ENCODE assay signal across 9 cellular contexts in genomic region chr17:35052240-35052608, GRCh38. TPM values are rescaled to one million over a fixed set of nuclear protein-coding genes. Genes with fewer than 3 reads are reported as not detected.
DNase-seq lines count a peak whose midpoint lies in the region; ATAC-seq and TF ChIP-seq lines count a peak whose summit lies in the region.
"Had no signal": no experiment of that assay in that cellular context is flagged by ENCODE, and none has a peak within 500 bp of the region (broad histone marks: within the 10 kb centered on the region; RNA-seq: fewer than 3 reads in every experiment).

No MANE protein-coding gene starts in this region.

- TF ChIP-seq CTCF in CD8-positive, alpha-beta T cell (IDR thresholded peaks at IDR 0.05) = no peak
- TF ChIP-seq CTCF in IMR-90 (conservative IDR thresholded peaks at IDR 0.05; ENCODE audit: low read depth, low read length) (no peak), dorsolateral prefrontal cortex (IDR thresholded peaks at IDR 0.05 in 54 of 56, conservative IDR thresholded peaks at IDR 0.05 in 2 of 56; ENCODE audit: low read depth in 1 of 56, partially characterized antibody in 56 of 56) (no peak)

- H2BK120ac ChIP-seq in IMR-90 (ENCODE audit: low read depth, low read length) = no peak overlapping the region

- H2AK9ac ChIP-seq in IMR-90 (replicated peaks; ENCODE audit: low read depth, low read length, poor library complexity) = no peak overlapping the region

- no peak for TF ChIP-seq POLR2A in IMR-90 (IDR thresholded peaks at IDR 0.05; ENCODE audit: low read depth, low read length)
- no peak for TF ChIP-seq POLR2A in erythroblast (IDR thresholded peaks at IDR 0.05; ENCODE audit: low read length)

- H3K27me3 Mint-ChIP-seq in CD8-positive, alpha-beta T cell (ENCODE audit: low read depth) = no peaks in the 10 kb centered on the region

- H4K5ac ChIP-seq in IMR-90 (ENCODE audit: low read depth, low read length) = no peak overlapping the region

- H2BK15ac ChIP-seq in IMR-90 (ENCODE audit: low read depth, low read length) = no peak overlapping the region

- in situ Hi-C loops in IMR-90 (cut with MboI; ENCODE audit: low sequenced_read_pairs) = no loop called here

- H3K9me1 ChIP-seq in IMR-90 (ENCODE audit: insufficient read depth, low read length) = peaks cover 3% of the 10 kb centered on the region; the same call in 1 of the 2 replicates

- peaks cover 13% of the 10 kb centered on the region for H3K36me3 Mint-ChIP-seq in CD8-positive, alpha-beta T cell

- dilution Hi-C loops in IMR-90 (cut with HindIII; ENCODE audit: low sequenced_read_pairs, unreplicated experiment) = no loop called here

- no peak overlapping the region for H3K4me3 ChIP-seq in CD8-positive, alpha-beta T cell (ENCODE audit: low read depth, low read length)
- H3K4me3 ChIP-seq in IMR-90 (ENCODE audit: insufficient read depth, low read depth, low read length) (no peak overlapping the region), dorsolateral prefrontal cortex (peak overlapping the region in 4 of 59 donors; percentile 3 to 15 (median 9)), skeletal muscle satellite cell (ENCODE audit: low read length) (no peak overlapping the region)
- H3K4me3 ChIP-seq: GM23338 had no signal

- H4K20me1 ChIP-seq in IMR-90 (ENCODE audit: insufficient read depth, low read length) = peaks cover 19% of the 10 kb centered on the region; the same call in 1 of the 2 replicates

- no peaks in the 10 kb centered on the region for H3K9me3 ChIP-seq in CD8-positive, alpha-beta T cell (ENCODE audit: low read length)
- H3K9me3 ChIP-seq in IMR-90 (ENCODE audit: control insufficient read depth, insufficient read depth, low read length) (no peaks in the 10 kb centered on the region), skeletal muscle satellite cell (replicated peaks; ENCODE audit: low read length) (no peaks in the 10 kb centered on the region)

- DNase-seq in CD8-positive, alpha-beta T cell = no peak
- DNase-seq in IMR-90 = peak; percentile 77
- no peak for DNase-seq in dorsolateral prefrontal cortex
- no peak for DNase-seq in erythroblast (lab: John Stamatoyannopoulos, UW)
- DNase-seq in NCI-H524 (lab: John Stamatoyannopoulos, UW) = no peak

- no peak overlapping the region for H4K91ac ChIP-seq in IMR-90 (ENCODE audit: insufficient read depth, low read depth, low read length)

- peak overlapping the region; percentile 94 for H3K27ac Mint-ChIP-seq in CD8-positive, alpha-beta T cell
- H3K27ac Mint-ChIP-seq: GM23338 had no signal

- H4K8ac ChIP-seq in IMR-90 (ENCODE audit: low read depth in 2 of 2, low read length in 2 of 2) = no peak overlapping the region; a peak in 1 of 4 replicates

- CTCF ChIA-PET in CD8-positive, alpha-beta T cell (lab: Charles Lee) = interaction anchor here (1.8 to 4.9 kb wide), 2 partner anchors 11 to 30 kb away, joined by 8 to 29 read pairs; partner anchors contain the start of gene RFFL
- CTCF ChIA-PET in IMR-90 (lab: Yijun Ruan, JAX) = interaction anchor here (1.1 kb wide), 1 partner anchor 34 kb away, joined by 3 read pairs; no protein-coding TSS in a partner anchor

- H3K9me3 Mint-ChIP-seq in CD8-positive, alpha-beta T cell = no peaks in the 10 kb centered on the region
- H3K9me3 Mint-ChIP-seq: GM23338 had no signal

- H3K9ac ChIP-seq in IMR-90 (ENCODE audit: low read depth, low read length) (no peak overlapping the region), skeletal muscle satellite cell (ENCODE audit: low read depth, low read length) (no peak overlapping the region)

- H3K27me3 ChIP-seq in CD8-positive, alpha-beta T cell (ENCODE audit: insufficient read depth, low read length) = no peaks in the 10 kb centered on the region
- no peaks in the 10 kb centered on the region for H3K27me3 ChIP-seq in IMR-90 (ENCODE audit: control insufficient read depth, insufficient read depth, low read length)
- H3K27me3 ChIP-seq in dorsolateral prefrontal cortex = no peaks in the 10 kb centered on the region
- no peaks in the 10 kb centered on the region for H3K27me3 ChIP-seq in skeletal muscle satellite cell (ENCODE audit: control insufficient read depth, insufficient read depth, low read length)

- peak overlapping the region; percentile 65 for H3K27ac ChIP-seq in CD8-positive, alpha-beta T cell (ENCODE audit: low read depth, low read length)
- no peak overlapping the region for H3K27ac ChIP-seq in IMR-90 (ENCODE audit: insufficient read depth, low read length)
- H3K27ac ChIP-seq in dorsolateral prefrontal cortex = peak overlapping the region; percentile 9 to 100 (median 76)

- TF ChIP-seq RAD21 in IMR-90 (IDR thresholded peaks at IDR 0.05; ENCODE audit: low read length) = no peak

- no peak overlapping the region for H2AFZ ChIP-seq in IMR-90 (replicated peaks; ENCODE audit: low read length, poor library complexity)
- H2AFZ ChIP-seq: GM23338 had no signal

- H3K4me1 ChIP-seq in CD8-positive, alpha-beta T cell (ENCODE audit: insufficient read depth, low read length) = peaks cover 62% of the 10 kb centered on the region
- peaks cover 6% of the 10 kb centered on the region; the same call in 1 of the 2 replicates for H3K4me1 ChIP-seq in IMR-90 (ENCODE audit: control insufficient read depth, insufficient read depth, low read length)
- H3K4me1 ChIP-seq in skeletal muscle satellite cell (ENCODE audit: control insufficient read depth, insufficient read depth, low read length) = peaks cover 27% of the 10 kb centered on the region

- POLR2A ChIA-PET in CD8-positive, alpha-beta T cell (lab: Charles Lee) = interaction anchor here (0.6 kb wide), 1 partner anchor 212 kb away, joined by 4 read pairs; no protein-coding TSS in a partner anchor
- POLR2A ChIA-PET in IMR-90 (lab: Charles Lee; ENCODE audit: unreplicated experiment) = no interaction called here

- H3K4ac ChIP-seq in IMR-90 (ENCODE audit: low read depth, low read length) = no peak overlapping the region

- intact Hi-C loops in CD8-positive, alpha-beta T cell (cut with DNase I, micrococcal nuclease) = no loop called here
- intact Hi-C loops in IMR-90 (cut with micrococcal nuclease) = no loop called here
- intact Hi-C loops in dorsolateral prefrontal cortex (cut with DNase I) = no loop called here

- H3K79me1 ChIP-seq in IMR-90 (ENCODE audit: low read depth in 1 of 2, low read length in 2 of 2) = peaks cover 21 to 65% of the 10 kb centered on the region in 2 experiments

- H3K18ac ChIP-seq in IMR-90 (ENCODE audit: low read depth, low read length) = no peak overlapping the region

- H3K4me2 ChIP-seq in IMR-90 (ENCODE audit: low read depth, low read length) = no peak overlapping the region
- H3K4me2 ChIP-seq in skeletal muscle satellite cell (ENCODE audit: low read length) = peak overlapping the region; percentile 45
- H3K4me2 ChIP-seq: GM23338 had no signal

- peak overlapping the region; percentile 59 for H3K4me3 Mint-ChIP-seq in CD8-positive, alpha-beta T cell
- H3K4me3 Mint-ChIP-seq: GM23338 had no signal

- BruUV-seq in IMR-90 (replicated peaks; lab: Mats Ljungman, UMichigan) = no TSS peak

- no peak overlapping the region for H3K14ac ChIP-seq in IMR-90 (replicated peaks; ENCODE audit: low read depth, low read length)

- H2AK5ac ChIP-seq in IMR-90 (ENCODE audit: low read depth, low read length) = no peak overlapping the region

- ATAC-seq in CD8-positive, alpha-beta T cell = no peak
- peak; percentile 56 for ATAC-seq in IMR-90 (ENCODE audit: low read depth)
- ATAC-seq in HG02763 (IDR thresholded peaks at IDR 0.05; ENCODE audit: unreplicated experiment) = no peak
- ATAC-seq in GM21381 (IDR thresholded peaks at IDR 0.05; ENCODE audit: unreplicated experiment) = no peak
- ATAC-seq: GM23338 had no signal

- no peak overlapping the region for H3K23ac ChIP-seq in IMR-90 (ENCODE audit: low read depth, low read length)

- no peak overlapping the region for H2BK20ac ChIP-seq in IMR-90 (ENCODE audit: low read depth, low read length)

- no peaks in the 10 kb centered on the region for H3K36me3 ChIP-seq in CD8-positive, alpha-beta T cell (ENCODE audit: insufficient read depth, low read length)
- H3K36me3 ChIP-seq in IMR-90 (ENCODE audit: control insufficient read depth, insufficient read depth, low read length) (no peaks in the 10 kb centered on the region), skeletal muscle satellite cell (ENCODE audit: insufficient read depth, low read length) (no peaks in the 10 kb centered on the region)

- H3K4me1 Mint-ChIP-seq in CD8-positive, alpha-beta T cell (ENCODE audit: low read depth) = peaks cover 74% of the 10 kb centered on the region

- H2BK5ac ChIP-seq in IMR-90 (ENCODE audit: low read depth, low read length, poor library complexity, severe bottlenecking) = no peak overlapping the region

- no peak overlapping the region for H3K56ac ChIP-seq in IMR-90 (ENCODE audit: extremely low read depth, insufficient read depth, low read length)

TF ChIP-seq in IMR-90, 13 proteins besides CTCF, POLR2A, EP300 and RAD21:
- peak; percentile 50; the same call in 1 of the 2 replicates for TF ChIP-seq BHLHE40 (IDR thresholded peaks at IDR 0.05; ENCODE audit: low read depth, low read length)
- TF ChIP-seq NFE2L2 (IDR thresholded peaks at IDR 0.05; ENCODE audit: low read depth, low read length) = no peak
- TF ChIP-seq, protein P1, sequence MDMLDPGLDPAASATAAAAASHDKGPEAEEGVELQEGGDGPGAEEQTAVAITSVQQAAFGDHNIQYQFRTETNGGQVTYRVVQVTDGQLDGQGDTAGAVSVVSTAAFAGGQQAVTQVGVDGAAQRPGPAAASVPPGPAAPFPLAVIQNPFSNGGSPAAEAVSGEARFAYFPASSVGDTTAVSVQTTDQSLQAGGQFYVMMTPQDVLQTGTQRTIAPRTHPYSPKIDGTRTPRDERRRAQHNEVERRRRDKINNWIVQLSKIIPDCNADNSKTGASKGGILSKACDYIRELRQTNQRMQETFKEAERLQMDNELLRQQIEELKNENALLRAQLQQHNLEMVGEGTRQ (IDR thresholded peaks at IDR 0.05; ENCODE audit: low read depth, low read length) = 0 out of 2 replicates have a peak, but pooled peaks have one; percentile 18

RNA-seq across cellular contexts. Expression of gene RFFL, which starts 11.3 kb away (rescaled TPM):
- total RNA-seq in CD8-positive, alpha-beta T cell = 10 to 100 TPM; 55.2 to 64.4 TPM
- total RNA-seq in IMR-90 (2012; rRNA removed) (19.2 and 20.8 TPM in 2 replicates), dorsolateral prefrontal cortex (100 to 1,000 TPM in 3 of 120 experiments, 10 to 100 TPM in 117; 18.0 to 137 (median 45.5) TPM)
- polyA plus RNA-seq in IMR-90 (2012; rRNA removed) = 9.9 and 11.6 TPM in 2 replicates
- polyA plus RNA-seq in IMR-90 (2012; cell fraction: cytosol; rRNA removed) = 6.0 and 9.6 TPM in 2 replicates
- 9.5 and 13.1 TPM in 2 replicates for polyA plus RNA-seq in IMR-90 (2012; cell fraction: nucleus; rRNA removed; ENCODE audit: low replicate concordance)
- 16.6 and 20.0 TPM in 2 replicates for total RNA-seq in skeletal muscle satellite cell (2012; rRNA removed)
